ENCODE assay signal across 1 cellular context in genomic region chr22:32744560-32744959, GRCh38.
TF ChIP-seq lines count a peak whose summit lies in the region.

No MANE protein-coding gene starts in this region.

TF ChIP-seq in HCT116, 20 proteins besides CTCF, POLR2A, EP300 and RAD21 (continued from another document):
- TF ChIP-seq, protein P1, sequence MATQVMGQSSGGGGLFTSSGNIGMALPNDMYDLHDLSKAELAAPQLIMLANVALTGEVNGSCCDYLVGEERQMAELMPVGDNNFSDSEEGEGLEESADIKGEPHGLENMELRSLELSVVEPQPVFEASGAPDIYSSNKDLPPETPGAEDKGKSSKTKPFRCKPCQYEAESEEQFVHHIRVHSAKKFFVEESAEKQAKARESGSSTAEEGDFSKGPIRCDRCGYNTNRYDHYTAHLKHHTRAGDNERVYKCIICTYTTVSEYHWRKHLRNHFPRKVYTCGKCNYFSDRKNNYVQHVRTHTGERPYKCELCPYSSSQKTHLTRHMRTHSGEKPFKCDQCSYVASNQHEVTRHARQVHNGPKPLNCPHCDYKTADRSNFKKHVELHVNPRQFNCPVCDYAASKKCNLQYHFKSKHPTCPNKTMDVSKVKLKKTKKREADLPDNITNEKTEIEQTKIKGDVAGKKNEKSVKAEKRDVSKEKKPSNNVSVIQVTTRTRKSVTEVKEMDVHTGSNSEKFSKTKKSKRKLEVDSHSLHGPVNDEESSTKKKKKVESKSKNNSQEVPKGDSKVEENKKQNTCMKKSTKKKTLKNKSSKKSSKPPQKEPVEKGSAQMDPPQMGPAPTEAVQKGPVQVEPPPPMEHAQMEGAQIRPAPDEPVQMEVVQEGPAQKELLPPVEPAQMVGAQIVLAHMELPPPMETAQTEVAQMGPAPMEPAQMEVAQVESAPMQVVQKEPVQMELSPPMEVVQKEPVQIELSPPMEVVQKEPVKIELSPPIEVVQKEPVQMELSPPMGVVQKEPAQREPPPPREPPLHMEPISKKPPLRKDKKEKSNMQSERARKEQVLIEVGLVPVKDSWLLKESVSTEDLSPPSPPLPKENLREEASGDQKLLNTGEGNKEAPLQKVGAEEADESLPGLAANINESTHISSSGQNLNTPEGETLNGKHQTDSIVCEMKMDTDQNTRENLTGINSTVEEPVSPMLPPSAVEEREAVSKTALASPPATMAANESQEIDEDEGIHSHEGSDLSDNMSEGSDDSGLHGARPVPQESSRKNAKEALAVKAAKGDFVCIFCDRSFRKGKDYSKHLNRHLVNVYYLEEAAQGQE (IDR thresholded peaks at IDR 0.05; ENCODE audit: low read depth) = no peak
- no peak for TF ChIP-seq CBX3 (IDR thresholded peaks at IDR 0.05; ENCODE audit: low read depth)
- TF ChIP-seq SIN3A (IDR thresholded peaks at IDR 0.05; ENCODE audit: low read depth) = no peak
- TF ChIP-seq ZNF274 (IDR thresholded peaks at IDR 0.05; ENCODE audit: low read depth, low read length) = no peak
- TF ChIP-seq JUND (IDR thresholded peaks at IDR 0.05) = no peak
